ENCODE assay signal across 20 cellular contexts in genomic region chr9:95083086-95083768, GRCh38.
DNase-seq lines count a peak whose midpoint lies in the region; ATAC-seq, FAIRE-seq and TF ChIP-seq lines count a peak whose summit lies in the region.
"Had no signal": no experiment of that assay in that cellular context is flagged by ENCODE, and none has a peak within 500 bp of the region (broad histone marks: within the 10 kb centered on the region; RNA-seq: fewer than 3 reads in every experiment).

No MANE protein-coding gene starts in this region.

- ATAC-seq in IMR-90 (ENCODE audit: low read depth) (no peak), HG03095 (IDR thresholded peaks at IDR 0.05; ENCODE audit: unreplicated experiment) (no peak), GM19463 (IDR thresholded peaks at IDR 0.05; ENCODE audit: unreplicated experiment) (no peak)
- peak; percentile 32 for ATAC-seq in naive thymus-derived CD4-positive, alpha-beta T cell

- peaks cover 0 to 1% (median 0%) of the 10 kb centered on the region in 11 donors for H3K9me3 Mint-ChIP-seq in naive thymus-derived CD4-positive, alpha-beta T cell
- H3K9me3 Mint-ChIP-seq: central memory CD8-positive, alpha-beta T cell; naive B cell had no signal

- H3K9me1 ChIP-seq in IMR-90 (ENCODE audit: insufficient read depth, low read length) = peaks cover 17% of the 10 kb centered on the region

- CTCF ChIA-PET in IMR-90 (lab: Yijun Ruan, JAX) = no interaction called here
- CTCF ChIA-PET in H1 (lab: Charles Lee; ENCODE audit: partially characterized antibody) = interaction anchor here (0.7 to 3.8 kb wide), 9 partner anchors 10 to 460 kb away, joined by 3 to 20 read pairs (median 3); no protein-coding TSS in a partner anchor
- CTCF ChIA-PET in naive thymus-derived CD4-positive, alpha-beta T cell (lab: Charles Lee) = no interaction called here

- H4K20me1 ChIP-seq in IMR-90 (ENCODE audit: insufficient read depth, low read length) (peaks cover 75% of the 10 kb centered on the region), H1 (replicated peaks in 1 of 2; ENCODE audit: control insufficient read depth in 1 of 2, insufficient read depth in 2 of 2, low read length in 2 of 2) (peaks cover 0 to 9% of the 10 kb centered on the region in 2 experiments)

- intact Hi-C loops in IMR-90 (cut with micrococcal nuclease) = no loop called here
- intact Hi-C loops in naive thymus-derived CD4-positive, alpha-beta T cell (cut with micrococcal nuclease) = no loop called here

- H3K4me1 ChIP-seq in IMR-90 (ENCODE audit: control insufficient read depth, insufficient read depth, low read length) (peaks cover 8% of the 10 kb centered on the region), H1 (replicated peaks in 1 of 4; ENCODE audit: control insufficient read depth in 3 of 4, insufficient read depth in 4 of 4, low read length in 3 of 4) (peaks cover 0 to 9% (median 0%) of the 10 kb centered on the region in 4 experiments; a peak in 2 of 7 replicates), stomach smooth muscle (ENCODE audit: control insufficient read depth, insufficient read depth, low read length) (peaks cover 93% of the 10 kb centered on the region)
- no peaks in the 10 kb centered on the region for H3K4me1 ChIP-seq in naive thymus-derived CD4-positive, alpha-beta T cell (ENCODE audit: control insufficient read depth in 2 of 2, insufficient read depth in 2 of 2, low read length in 2 of 2)
- H3K4me1 ChIP-seq: HAP-1 had no signal

- H3K4me3 Mint-ChIP-seq in naive thymus-derived CD4-positive, alpha-beta T cell = no peak overlapping the region
- H3K4me3 Mint-ChIP-seq: central memory CD8-positive, alpha-beta T cell; naive B cell had no signal

- POLR2A ChIA-PET in IMR-90 (lab: Charles Lee; ENCODE audit: unreplicated experiment) = no interaction called here
- POLR2A ChIA-PET in H1 (lab: Charles Lee; ENCODE audit: partially characterized antibody) = no interaction called here
- POLR2A ChIA-PET in naive thymus-derived CD4-positive, alpha-beta T cell (lab: Charles Lee) = no interaction called here

- H3K27ac ChIP-seq in IMR-90 (ENCODE audit: insufficient read depth, low read length) (no peak overlapping the region), H1 (ENCODE audit: low read depth, low read length) (no peak overlapping the region), stomach smooth muscle (ENCODE audit: low read length) (peak overlapping the region; percentile 84)
- no peak overlapping the region for H3K27ac ChIP-seq in naive thymus-derived CD4-positive, alpha-beta T cell (ENCODE audit: low read depth, low read length)
- H3K27ac ChIP-seq: BLaER1, VCaP had no signal

- H3K36me3 ChIP-seq in IMR-90 (ENCODE audit: control insufficient read depth, insufficient read depth, low read length) (peaks cover 73% of the 10 kb centered on the region), H1 (ENCODE audit: control insufficient read depth in 2 of 4, insufficient read depth in 4 of 4, low read length in 3 of 4) (peaks cover 0 to 6% (median 1%) of the 10 kb centered on the region in 4 experiments; a peak in 2 of 8 replicates), stomach smooth muscle (ENCODE audit: control insufficient read depth in 2 of 2, insufficient read depth in 2 of 2, low read length in 2 of 2) (peaks cover 49 to 59% of the 10 kb centered on the region in 2 donors)
- peaks cover 0 to 18% (median 0%) of the 10 kb centered on the region in 3 experiments for H3K36me3 ChIP-seq in naive thymus-derived CD4-positive, alpha-beta T cell (ENCODE audit: control insufficient read depth in 2 of 3, insufficient read depth in 3 of 3, low read length in 3 of 3)

- H2BK5ac ChIP-seq in IMR-90 (ENCODE audit: low read depth, low read length, poor library complexity, severe bottlenecking) = no peak overlapping the region
- peak overlapping the region; percentile 92 for H2BK5ac ChIP-seq in H1 (ENCODE audit: low read depth, low read length)

- DNase-seq in IMR-90 (no peak), H1 (ENCODE audit: low read depth in 1 of 2, low spot score in 2 of 2) (no peak), dermis blood vessel endothelial cell (no peak), HK-2 (ENCODE audit: unreplicated experiment) (no peak)
- no peak for DNase-seq in naive thymus-derived CD4-positive, alpha-beta T cell
- DNase-seq: activated naive CD4-positive, alpha-beta T cell treated with Interleukin-2 at 50 U/mL for 16 hours; DMS53; hypothalamus; left colon; naive B cell; NCI-H1417; NCI-H446 had no signal

- no peak overlapping the region for H3K27ac Mint-ChIP-seq in naive thymus-derived CD4-positive, alpha-beta T cell
- H3K27ac Mint-ChIP-seq: naive B cell had no signal

- dilution Hi-C loops in IMR-90 (cut with HindIII; ENCODE audit: low sequenced_read_pairs, unreplicated experiment) = no loop called here

- H3K23ac ChIP-seq in IMR-90 (ENCODE audit: low read depth, low read length) (no peak overlapping the region), H1 (ENCODE audit: insufficient read length) (no peak overlapping the region)

- H2BK12ac ChIP-seq in H1 (ENCODE audit: low read depth, low read length) = peak overlapping the region; percentile 80; the same call in 1 of the 2 replicates

- H3K27me3 ChIP-seq in IMR-90 (ENCODE audit: control insufficient read depth, insufficient read depth, low read length) = no peaks in the 10 kb centered on the region
- no peaks in the 10 kb centered on the region for H3K27me3 ChIP-seq in H1 (replicated peaks in 1 of 4; ENCODE audit: control insufficient read depth in 3 of 4, extremely low read depth in 1 of 4, insufficient read depth in 3 of 4, low read length in 3 of 4)
- H3K27me3 ChIP-seq in naive thymus-derived CD4-positive, alpha-beta T cell (ENCODE audit: control insufficient read depth in 2 of 2, insufficient read depth in 2 of 2, low read length in 2 of 2) = no peaks in the 10 kb centered on the region
- H3K27me3 ChIP-seq in stomach smooth muscle (ENCODE audit: control insufficient read depth in 1 of 2, insufficient read depth in 2 of 2, low read length in 2 of 2) = no peaks in the 10 kb centered on the region
- H3K27me3 ChIP-seq: BLaER1 had no signal

- no peak overlapping the region for H3K4me3 ChIP-seq in IMR-90 (ENCODE audit: insufficient read depth, low read depth, low read length)
- H3K4me3 ChIP-seq in H1 (ENCODE audit: extremely low read depth in 1 of 4, insufficient read depth in 2 of 4, low read depth in 3 of 4, low read length in 4 of 4) = no peak overlapping the region
- H3K4me3 ChIP-seq in naive thymus-derived CD4-positive, alpha-beta T cell (ENCODE audit: low read length) = no peak overlapping the region
- peak overlapping the region in 1 of 2 donors; percentile 40 for H3K4me3 ChIP-seq in stomach smooth muscle (ENCODE audit: low read length in 2 of 2)
- H3K4me3 ChIP-seq: BLaER1, HAP-1 had no signal

- no peak overlapping the region for H3K56ac ChIP-seq in IMR-90 (ENCODE audit: extremely low read depth, insufficient read depth, low read length)
- H3K56ac ChIP-seq in H1 (replicated peaks; ENCODE audit: insufficient read length, low read depth, low read length) = peak overlapping the region; percentile 8

- no peaks in the 10 kb centered on the region for H3K27me3 Mint-ChIP-seq in naive thymus-derived CD4-positive, alpha-beta T cell
- H3K27me3 Mint-ChIP-seq: central memory CD8-positive, alpha-beta T cell; naive B cell had no signal

- no peak for TF ChIP-seq CTCF in IMR-90 (conservative IDR thresholded peaks at IDR 0.05; ENCODE audit: low read depth, low read length)
- no peak for TF ChIP-seq CTCF in H1 (IDR thresholded peaks at IDR 0.05; ENCODE audit: control extremely low read depth in 1 of 3, insufficient read depth in 1 of 3, low read depth in 1 of 3, low read length in 3 of 3)

- H3K4ac ChIP-seq in IMR-90 (ENCODE audit: low read depth, low read length) (no peak overlapping the region), H1 (replicated peaks; ENCODE audit: insufficient read length, low read depth, low read length) (no peak overlapping the region)

- H2AK9ac ChIP-seq in IMR-90 (replicated peaks; ENCODE audit: low read depth, low read length, poor library complexity) = no peak overlapping the region

- H4K5ac ChIP-seq in IMR-90 (ENCODE audit: low read depth, low read length) = no peak overlapping the region
- no peak overlapping the region for H4K5ac ChIP-seq in H1 (ENCODE audit: insufficient read length, low read depth, low read length)

- no peak overlapping the region for H3K18ac ChIP-seq in IMR-90 (ENCODE audit: low read depth, low read length)
- H3K18ac ChIP-seq in H1 (ENCODE audit: extremely low read depth, low read length) = no peak overlapping the region

- H2BK15ac ChIP-seq in IMR-90 (ENCODE audit: low read depth, low read length) = no peak overlapping the region
- 0 out of 2 replicates have a peak overlapping the region, but pooled peaks have one; percentile 8 for H2BK15ac ChIP-seq in H1 (ENCODE audit: low read length)

- H3K79me2 ChIP-seq in H1 (ENCODE audit: control insufficient read depth in 1 of 2, insufficient read depth in 2 of 2, low read length in 2 of 2) = no peaks in the 10 kb centered on the region

- H2AFZ ChIP-seq in IMR-90 (replicated peaks; ENCODE audit: low read length, poor library complexity) (no peak overlapping the region), H1 (ENCODE audit: low read length) (no peak overlapping the region)

- peaks cover 0 to 60% (median 13%) of the 10 kb centered on the region in 5 donors for H3K36me3 Mint-ChIP-seq in naive thymus-derived CD4-positive, alpha-beta T cell

- FAIRE-seq in H1 (lab: Jason Lieb, UNC) = no peak
- FAIRE-seq: small intestine had no signal

- TF ChIP-seq POLR2A in IMR-90 (IDR thresholded peaks at IDR 0.05; ENCODE audit: low read depth, low read length) = no peak
- no peak for TF ChIP-seq POLR2A in H1 (IDR thresholded peaks at IDR 0.05; ENCODE audit: control extremely low read depth in 1 of 2, low read depth in 2 of 2, low read length in 2 of 2)

- no peaks in the 10 kb centered on the region for H3K9me3 ChIP-seq in IMR-90 (ENCODE audit: control insufficient read depth, insufficient read depth, low read length)
- H3K9me3 ChIP-seq in H1 (ENCODE audit: insufficient read depth in 2 of 2, low read depth in 1 of 2, low read length in 1 of 2) = no peaks in the 10 kb centered on the region
- no peaks in the 10 kb centered on the region for H3K9me3 ChIP-seq in naive thymus-derived CD4-positive, alpha-beta T cell (ENCODE audit: control insufficient read depth in 2 of 3, low read length in 3 of 3)
- H3K9me3 ChIP-seq in stomach smooth muscle (ENCODE audit: control insufficient read depth in 2 of 2, low read length in 2 of 2) = no peaks in the 10 kb centered on the region
- H3K9me3 ChIP-seq: BLaER1, HAP-1 had no signal

- H3K4me1 Mint-ChIP-seq in naive thymus-derived CD4-positive, alpha-beta T cell = no peaks in the 10 kb centered on the region
- H3K4me1 Mint-ChIP-seq: central memory CD8-positive, alpha-beta T cell had no signal

- peaks cover 40 to 82% of the 10 kb centered on the region in 2 experiments for H3K79me1 ChIP-seq in IMR-90 (ENCODE audit: low read depth in 1 of 2, low read length in 2 of 2)
- H3K79me1 ChIP-seq in H1 (ENCODE audit: low read depth, low read length) = no peaks in the 10 kb centered on the region; the same call in 1 of the 2 replicates

- H4K8ac ChIP-seq in IMR-90 (ENCODE audit: low read depth in 2 of 2, low read length in 2 of 2) (no peak overlapping the region), H1 (ENCODE audit: extremely low read depth, insufficient read depth, low read length) (peak overlapping the region; percentile 57)

- TF ChIP-seq RAD21 in IMR-90 (IDR thresholded peaks at IDR 0.05; ENCODE audit: low read length) (no peak), H1 (IDR thresholded peaks at IDR 0.05 in 1 of 2, conservative IDR thresholded peaks at IDR 0.05 in 1 of 2; ENCODE audit: low read depth in 2 of 2, low read length in 2 of 2) (no peak)

- no peak overlapping the region for H2BK20ac ChIP-seq in IMR-90 (ENCODE audit: low read depth, low read length)
- H2BK20ac ChIP-seq in H1 (ENCODE audit: low read length) = 0 out of 2 replicates have a peak overlapping the region, but pooled peaks have one; percentile 72

- H3K4me2 ChIP-seq in IMR-90 (ENCODE audit: low read depth, low read length) = no peak overlapping the region
- H3K4me2 ChIP-seq in H1 (ENCODE audit: insufficient read depth in 1 of 2, low read depth in 2 of 2, low read length in 2 of 2) = no peak overlapping the region
- H3K4me2 ChIP-seq: BLaER1 had no signal

- H3K9ac ChIP-seq in IMR-90 (ENCODE audit: low read depth, low read length) (no peak overlapping the region), H1 (replicated peaks in 1 of 4; ENCODE audit: extremely low read depth in 1 of 4, low read depth in 3 of 4, low read length in 3 of 4) (no peak overlapping the region; a peak in 1 of 7 replicates), stomach smooth muscle (ENCODE audit: low read length in 2 of 2) (no peak overlapping the region)
- H3K9ac ChIP-seq: BLaER1 had no signal

- H2BK120ac ChIP-seq in IMR-90 (ENCODE audit: low read depth, low read length) (no peak overlapping the region), H1 (replicated peaks; ENCODE audit: low read depth, low read length) (no peak overlapping the region)

- WGBS in IMR-90 (ENCODE audit: extremely low coverage in 2 of 2, insufficient read length in 1 of 2), 2 experiments = 89% methylated on average over 10 of the region's 39 CpGs; no CpG with 5 or more reads in 1 of the 2 experiments
- WGBS in H1 (ENCODE audit: extremely low coverage in 1 of 2, insufficient coverage in 1 of 2, insufficient read length in 1 of 2, insufficient replicate concordance in 2 of 2, low coverage in 1 of 2, low lambda C conversion rate in 2 of 2, missing lambda C conversion rate in 1 of 2), 2 experiments = 93% methylated on average over 39 of the region's 39 CpGs; no CpG with 5 or more reads in 1 of the 2 experiments

- peaks cover 2% of the 10 kb centered on the region; the same call in 1 of the 2 replicates for H3K23me2 ChIP-seq in H1 (ENCODE audit: low read depth, low read length)

- in situ Hi-C loops in IMR-90 (cut with MboI; ENCODE audit: low sequenced_read_pairs) = no loop called here

- no peak overlapping the region for H3K14ac ChIP-seq in IMR-90 (replicated peaks; ENCODE audit: low read depth, low read length)
- no peak overlapping the region for H3K14ac ChIP-seq in H1 (ENCODE audit: insufficient read length)

- no TSS peak for BruUV-seq in IMR-90 (replicated peaks; lab: Mats Ljungman, UMichigan)

- H2AK5ac ChIP-seq in IMR-90 (ENCODE audit: low read depth, low read length) (peak overlapping the region; percentile 57; the same call in 1 of the 2 replicates), H1 (ENCODE audit: low read depth, low read length) (peak overlapping the region; percentile 66; the same call in 1 of the 2 replicates)

- H4K91ac ChIP-seq in IMR-90 (ENCODE audit: insufficient read depth, low read depth, low read length) (no peak overlapping the region), H1 (replicated peaks; ENCODE audit: insufficient read length, low read length) (peak overlapping the region; percentile 97)

- TF ChIP-seq EP300 in H1 (IDR thresholded peaks at IDR 0.05; ENCODE audit: borderline replicate concordance in 1 of 2, low read depth in 2 of 2, low read length in 2 of 2) = no peak
